In genomic region chr9:110578575-110578895, GRCh38 we compare ENCODE assay signal across 9 cellular contexts. TPM values are rescaled to one million over a fixed set of nuclear protein-coding genes. Genes with fewer than 3 reads are reported as not detected.
A peak's percentile ranks its signal among the peaks of the same experiment; 100 is the strongest.
DNase-seq lines count a peak whose midpoint lies in the region; ATAC-seq and TF ChIP-seq lines count a peak whose summit lies in the region.
"Had no signal": no experiment of that assay in that cellular context is flagged by ENCODE, and none has a peak within 500 bp of the region (broad histone marks: within the 10 kb centered on the region; RNA-seq: fewer than 3 reads in every experiment).

No MANE protein-coding gene starts in this region.

- peaks cover 16% of the 10 kb centered on the region for H3K4me1 Mint-ChIP-seq in brain
- H3K4me1 Mint-ChIP-seq in activated CD4-positive, alpha-beta T cell treated with anti-CD3 and anti-CD28 coated beads, Interleukin-2, amount 10 ng/mL, durations not matched to agents 24 days and 14 days: peaks cover 4% of the 10 kb centered on the region

- no peaks in the 10 kb centered on the region for H3K36me3 Mint-ChIP-seq in brain
- H3K36me3 Mint-ChIP-seq in activated CD4-positive, alpha-beta T cell treated with anti-CD3 and anti-CD28 coated beads, Interleukin-2, amount 10 ng/mL, durations not matched to agents 24 days and 14 days (ENCODE audit: low read depth): no peaks in the 10 kb centered on the region

- H3K4me3 ChIP-seq in iPS-20b (ENCODE audit: low read length) (peak overlapping the region; percentile 71), skeletal muscle tissue (ENCODE audit: low read length in 3 of 3) (peak overlapping the region; percentile 51 to 78 (median 68)), Karpas-422 (ENCODE audit: low read length) (no peak overlapping the region)

- ATAC-seq in HG03520 (IDR thresholded peaks at IDR 0.05; ENCODE audit: unreplicated experiment): no peak

- H3K27ac Mint-ChIP-seq in brain: peak overlapping the region in 3 of 5 experiments; percentile 63 to 82 (median 69)
- no peak overlapping the region for H3K27ac Mint-ChIP-seq in activated CD4-positive, alpha-beta T cell treated with anti-CD3 and anti-CD28 coated beads, Interleukin-2, amount 10 ng/mL, durations not matched to agents 24 days and 14 days
- H3K27ac Mint-ChIP-seq: stimulated activated naive CD8-positive, alpha-beta T cell treated with anti-CD3 and anti-CD28 coated beads, Interleukin-15, Interleukin-2, amounts not matched to agents 100 ng/mL and 50 ng/mL, for 24 hours had no signal

- H3K9ac ChIP-seq in iPS-20b (ENCODE audit: low read depth, low read length) (peak overlapping the region; percentile 45; the same call in 1 of the 2 replicates), skeletal muscle tissue (ENCODE audit: low read depth in 1 of 3, low read length in 3 of 3) (peak overlapping the region in 2 of 3 donors; percentile 53 to 67), Karpas-422 (ENCODE audit: low read length) (no peak overlapping the region)

- H3K27me3 Mint-ChIP-seq in brain: peaks cover 48% of the 10 kb centered on the region
- H3K27me3 Mint-ChIP-seq in activated CD4-positive, alpha-beta T cell treated with anti-CD3 and anti-CD28 coated beads, Interleukin-2, amount 10 ng/mL, durations not matched to agents 24 days and 14 days: peaks cover 42% of the 10 kb centered on the region

- DNase-seq in HCEC 1CT (peak; percentile 22), NCI-H69 (lab: John Stamatoyannopoulos, UW) (no peak), Karpas-422 (no peak)
- no peak for DNase-seq in activated CD4-positive, alpha-beta T cell treated with anti-CD3 and anti-CD28 coated beads, Interleukin-2, amount 10 ng/mL, durations not matched to agents 24 days and 14 days

- H3K36me3 ChIP-seq in iPS-20b (ENCODE audit: insufficient read depth, low read depth, low read length) (no peaks in the 10 kb centered on the region), skeletal muscle tissue (ENCODE audit: control insufficient read depth in 3 of 3, insufficient read depth in 3 of 3, low read length in 3 of 3) (no peaks in the 10 kb centered on the region), Karpas-422 (ENCODE audit: insufficient read depth, low read length) (no peaks in the 10 kb centered on the region)

- H3K4me3 Mint-ChIP-seq in brain: peak overlapping the region; percentile 89 to 94 (median 90)
- no peak overlapping the region for H3K4me3 Mint-ChIP-seq in activated CD4-positive, alpha-beta T cell treated with anti-CD3 and anti-CD28 coated beads, Interleukin-2, amount 10 ng/mL, durations not matched to agents 24 days and 14 days

- peaks cover 54% of the 10 kb centered on the region for H3K27me3 ChIP-seq in iPS-20b (ENCODE audit: insufficient read depth, low read length)
- H3K27me3 ChIP-seq in skeletal muscle tissue (ENCODE audit: control insufficient read depth in 3 of 3, insufficient read depth in 3 of 3, low read length in 3 of 3): peaks cover 9 to 24% (median 12%) of the 10 kb centered on the region in 3 donors
- no peaks in the 10 kb centered on the region for H3K27me3 ChIP-seq in Karpas-422 (ENCODE audit: low read length)

- no peaks in the 10 kb centered on the region for H4K20me1 ChIP-seq in Karpas-422 (ENCODE audit: insufficient read depth, low read depth, low read length)

- H3K27ac ChIP-seq in iPS-20b (ENCODE audit: low read length) (no peak overlapping the region), skeletal muscle tissue (ENCODE audit: low read depth, low read length) (peak overlapping the region; percentile 56), Karpas-422 (ENCODE audit: low read length) (no peak overlapping the region)

- no peaks in the 10 kb centered on the region for H3K79me2 ChIP-seq in Karpas-422 (ENCODE audit: low read length)

- no peak overlapping the region for H2AFZ ChIP-seq in Karpas-422 (ENCODE audit: low read length)

- no peak for TF ChIP-seq CTCF in brain (conservative IDR thresholded peaks at IDR 0.05)

- no peak overlapping the region for H3K4me2 ChIP-seq in Karpas-422 (ENCODE audit: low read depth, low read length, poor library complexity, severe bottlenecking)

- peaks cover 7 to 19% (median 12%) of the 10 kb centered on the region in 5 experiments for H3K9me3 Mint-ChIP-seq in brain
- H3K9me3 Mint-ChIP-seq in activated CD4-positive, alpha-beta T cell treated with anti-CD3 and anti-CD28 coated beads, Interleukin-2, amount 10 ng/mL, durations not matched to agents 24 days and 14 days: no peaks in the 10 kb centered on the region
- H3K9me3 Mint-ChIP-seq: stimulated activated naive CD8-positive, alpha-beta T cell treated with anti-CD3 and anti-CD28 coated beads, Interleukin-15, Interleukin-2, amounts not matched to agents 100 ng/mL and 50 ng/mL, for 24 hours had no signal

- no peaks in the 10 kb centered on the region for H3K9me2 ChIP-seq in Karpas-422 (replicated peaks; ENCODE audit: insufficient read depth, low read length)

- peaks cover 24% of the 10 kb centered on the region for H3K4me1 ChIP-seq in iPS-20b (ENCODE audit: insufficient read depth, low read length)
- peaks cover 0 to 6% (median 0%) of the 10 kb centered on the region in 3 donors for H3K4me1 ChIP-seq in skeletal muscle tissue (ENCODE audit: control insufficient read depth in 3 of 3, insufficient read depth in 3 of 3, low read length in 3 of 3)
- no peaks in the 10 kb centered on the region for H3K4me1 ChIP-seq in Karpas-422 (ENCODE audit: low read length)

- intact Hi-C loops in activated CD4-positive, alpha-beta T cell treated with anti-CD3 and anti-CD28 coated beads, Interleukin-2, amount 10 ng/mL, durations not matched to agents 24 days and 14 days (cut with micrococcal nuclease): no loop called here

- H3K9me3 ChIP-seq in iPS-20b (ENCODE audit: insufficient read depth, low read depth, low read length): no peaks in the 10 kb centered on the region
- no peaks in the 10 kb centered on the region for H3K9me3 ChIP-seq in skeletal muscle tissue (ENCODE audit: control insufficient read depth in 3 of 3, low read length in 3 of 3)
- H3K9me3 ChIP-seq in Karpas-422 (ENCODE audit: low read length): no peaks in the 10 kb centered on the region

RNA-seq across cellular contexts. Expression of gene SVEP1, which starts 1.0 kb away (rescaled TPM):
- 0.49 TPM for polyA plus RNA-seq in brain (ENCODE audit: insufficient read depth, low read depth, low replicate concordance)
- total RNA-seq in skeletal muscle tissue: 46.4 TPM
- total RNA-seq in activated CD4-positive, alpha-beta T cell treated with anti-CD3 and anti-CD28 coated beads, Interleukin-2, amount 10 ng/mL, durations not matched to agents 24 days and 14 days: not detected in 2 replicates
- not detected in 2 replicates for total RNA-seq in Karpas-422 (2014; rRNA removed; shearing (Covaris generic); ENCODE audit: low replicate concordance)

Comparison
In these comparisons a context has a peak if more than half of its experiments do, and no peak if none do; other contexts are left out.
1. RNA of gene SVEP1, which starts 1.0 kb away (total RNA-seq): 46.4 TPM in skeletal muscle tissue (single experiment); not detected in activated CD4-positive, alpha-beta T cell treated with anti-CD3 and anti-CD28 coated beads, Interleukin-2, amount 10 ng/mL, durations not matched to agents 24 days and 14 days and not detected in Karpas-422; every median in the first group is over 10 times any median in the second.